Comparison of ENCODE assay signal across 13 cellular contexts in genomic region chr14:52044791-52045522, GRCh38. TPM values are rescaled to one million over a fixed set of nuclear protein-coding genes. Genes with fewer than 3 reads are reported as not detected.
A peak's percentile ranks its signal among the peaks of the same experiment; 100 is the strongest.
DNase-seq lines count a peak whose midpoint lies in the region; ATAC-seq and TF ChIP-seq lines count a peak whose summit lies in the region.
"Had no signal": no experiment of that assay in that cellular context is flagged by ENCODE, and none has a peak within 500 bp of the region (broad histone marks: within the 10 kb centered on the region; RNA-seq: fewer than 3 reads in every experiment).

No MANE protein-coding gene starts in this region.

- POLR2A ChIA-PET in IMR-90 (lab: Charles Lee; ENCODE audit: unreplicated experiment), result interaction anchor here (0.6 kb wide), 1 partner anchor 22 kb away, joined by 7 read pairs; no protein-coding TSS in a partner anchor

- peak overlapping the region; percentile 91 for H2BK15ac ChIP-seq in IMR-90 (ENCODE audit: low read depth, low read length)

- DNase-seq in AG08395 (ENCODE audit: low spot score), result peak; percentile 86
- peak; percentile 95 for DNase-seq in IMR-90
- peak; percentile 91 for DNase-seq in dedifferentiated amniotic fluid mesenchymal stem cell (ENCODE audit: extremely low spot score)
- DNase-seq in foreskin melanocyte, result no peak
- no peak for DNase-seq in UCSD-AML1 (lab: John Stamatoyannopoulos, UW; ENCODE audit: unreplicated experiment)
- no peak for DNase-seq in NCI-H2029 treated with DMSO at 0.1 percent for 48 hours (lab: John Stamatoyannopoulos, UW)
- DNase-seq: DMS79; effector memory CD8-positive, alpha-beta T cell; lower lobe of right lung; NCI-H2081; testis had no signal

- H2AK9ac ChIP-seq in IMR-90 (replicated peaks; ENCODE audit: low read depth, low read length, poor library complexity), result peak overlapping the region; percentile 47

- H2BK120ac ChIP-seq in IMR-90 (ENCODE audit: low read depth, low read length), result peak overlapping the region; percentile 89

- H3K4me2 ChIP-seq in IMR-90 (ENCODE audit: low read depth, low read length), result peak overlapping the region; percentile 38

- H3K9me1 ChIP-seq in IMR-90 (ENCODE audit: insufficient read depth, low read length), result peaks cover 42% of the 10 kb centered on the region

- H4K8ac ChIP-seq in IMR-90 (ENCODE audit: low read depth in 2 of 2, low read length in 2 of 2), result peak overlapping the region; percentile 36 to 74; a peak in 3 of 4 replicates

- no peaks in the 10 kb centered on the region for H3K9me3 ChIP-seq in IMR-90 (ENCODE audit: control insufficient read depth, insufficient read depth, low read length)
- H3K9me3 ChIP-seq in muscle layer of duodenum (ENCODE audit: control insufficient read depth in 1 of 2, low read length in 2 of 2), result no peaks in the 10 kb centered on the region
- H3K9me3 ChIP-seq: lower lobe of right lung, testis had no signal

- 57% methylated on average over 3 of the region's 11 CpGs; no CpG with 5 or more reads in 1 of the 2 experiments for WGBS in IMR-90 (ENCODE audit: extremely low coverage in 2 of 2, insufficient read length in 1 of 2), 2 experiments

- H3K9ac ChIP-seq in IMR-90 (ENCODE audit: low read depth, low read length), result peak overlapping the region; percentile 47; the same call in 1 of the 2 replicates

- H3K23ac ChIP-seq in IMR-90 (ENCODE audit: low read depth, low read length), result peak overlapping the region; percentile 54; the same call in 1 of the 2 replicates

- peak overlapping the region; percentile 96 for H2AK5ac ChIP-seq in IMR-90 (ENCODE audit: low read depth, low read length)

- peak overlapping the region; percentile 90 for H3K18ac ChIP-seq in IMR-90 (ENCODE audit: low read depth, low read length)

- H4K91ac ChIP-seq in IMR-90 (ENCODE audit: insufficient read depth, low read depth, low read length), result peak overlapping the region; percentile 64

- H3K56ac ChIP-seq in IMR-90 (ENCODE audit: extremely low read depth, insufficient read depth, low read length), result peak overlapping the region; percentile 19

- TF ChIP-seq POLR2A in IMR-90 (IDR thresholded peaks at IDR 0.05; ENCODE audit: low read depth, low read length), result no peak

- CTCF ChIA-PET in IMR-90 (lab: Yijun Ruan, JAX), result interaction anchor here (0.6 to 0.8 kb wide), 3 partner anchors 20 to 68 kb away, joined by 3 to 4 read pairs (median 3); no protein-coding TSS in a partner anchor

- BruUV-seq in IMR-90 (replicated peaks; lab: Mats Ljungman, UMichigan), result no TSS peak

- H3K4me3 ChIP-seq in IMR-90 (ENCODE audit: insufficient read depth, low read depth, low read length), result no peak overlapping the region
- no peak overlapping the region for H3K4me3 ChIP-seq in muscle layer of duodenum (ENCODE audit: low read depth in 1 of 2, low read length in 2 of 2)
- H3K4me3 ChIP-seq: lower lobe of right lung, testis had no signal

- peak overlapping the region; percentile 63 for H3K27ac ChIP-seq in IMR-90 (ENCODE audit: insufficient read depth, low read length)
- H3K27ac ChIP-seq in muscle layer of duodenum (ENCODE audit: low read length), result peak overlapping the region; percentile 67
- H3K27ac ChIP-seq: lower lobe of right lung, testis had no signal

- peak overlapping the region; percentile 70 for H4K5ac ChIP-seq in IMR-90 (ENCODE audit: low read depth, low read length)

- peak overlapping the region; percentile 89 for H2BK5ac ChIP-seq in IMR-90 (ENCODE audit: low read depth, low read length, poor library complexity, severe bottlenecking)

- dilution Hi-C loops in IMR-90 (cut with HindIII; ENCODE audit: low sequenced_read_pairs, unreplicated experiment), result no loop called here

- H3K4me1 ChIP-seq in IMR-90 (ENCODE audit: control insufficient read depth, insufficient read depth, low read length) (peaks cover 44% of the 10 kb centered on the region), muscle layer of duodenum (ENCODE audit: control insufficient read depth in 1 of 2, insufficient read depth in 2 of 2, low read length in 2 of 2) (peaks cover 16 to 53% of the 10 kb centered on the region in 2 donors)
- H3K4me1 ChIP-seq: testis had no signal

- peak overlapping the region; percentile 90 for H2BK20ac ChIP-seq in IMR-90 (ENCODE audit: low read depth, low read length)

- peaks cover 57% of the 10 kb centered on the region for H3K36me3 ChIP-seq in IMR-90 (ENCODE audit: control insufficient read depth, insufficient read depth, low read length)
- H3K36me3 ChIP-seq in muscle layer of duodenum (ENCODE audit: control insufficient read depth in 1 of 2, insufficient read depth in 2 of 2, low read length in 2 of 2), result peaks cover 0 to 13% of the 10 kb centered on the region in 2 donors

- peak overlapping the region; percentile 92 for H3K4ac ChIP-seq in IMR-90 (ENCODE audit: low read depth, low read length)

- in situ Hi-C loops in IMR-90 (cut with MboI; ENCODE audit: low sequenced_read_pairs), result no loop called here

- H3K79me1 ChIP-seq in IMR-90 (ENCODE audit: low read depth in 1 of 2, low read length in 2 of 2), result peaks cover 38 to 80% of the 10 kb centered on the region in 2 experiments

- TF ChIP-seq RAD21 in IMR-90 (IDR thresholded peaks at IDR 0.05; ENCODE audit: low read length), result peak; percentile 17

- intact Hi-C loops in IMR-90 (cut with micrococcal nuclease), result no loop called here

- no peak overlapping the region for H2AFZ ChIP-seq in IMR-90 (replicated peaks; ENCODE audit: low read length, poor library complexity)

- ATAC-seq in IMR-90 (ENCODE audit: low read depth), result peak; percentile 79
- no peak for ATAC-seq in HG03025 (IDR thresholded peaks at IDR 0.05; ENCODE audit: low FRiP score, unreplicated experiment)
- ATAC-seq: effector memory CD8-positive, alpha-beta T cell had no signal

- H4K20me1 ChIP-seq in IMR-90 (ENCODE audit: insufficient read depth, low read length), result peaks cover 37% of the 10 kb centered on the region

- no peak for TF ChIP-seq CTCF in IMR-90 (conservative IDR thresholded peaks at IDR 0.05; ENCODE audit: low read depth, low read length)

- peak overlapping the region; percentile 85 for H3K14ac ChIP-seq in IMR-90 (replicated peaks; ENCODE audit: low read depth, low read length)

- H3K27me3 ChIP-seq in IMR-90 (ENCODE audit: control insufficient read depth, insufficient read depth, low read length) (no peaks in the 10 kb centered on the region), muscle layer of duodenum (ENCODE audit: low read depth, low read length) (no peaks in the 10 kb centered on the region)
- H3K27me3 ChIP-seq: testis had no signal

TF ChIP-seq in IMR-90, 13 proteins besides CTCF, POLR2A, EP300 and RAD21:
- TF ChIP-seq RCOR1 (IDR thresholded peaks at IDR 0.05; ENCODE audit: insufficient replicate concordance, low read length) (no peak), FOS (IDR thresholded peaks at IDR 0.05; ENCODE audit: low read depth, low read length) (peak; percentile 85), BHLHE40 (IDR thresholded peaks at IDR 0.05; ENCODE audit: low read depth, low read length) (peak; percentile 26; the same call in 1 of the 2 replicates), NFE2L2 (IDR thresholded peaks at IDR 0.05; ENCODE audit: low read depth, low read length) (peak; percentile 72)

RNA-seq across cellular contexts. Expression of gene NID2, which starts 23.9 kb away (rescaled TPM):
- total RNA-seq in IMR-90 (2012; rRNA removed), result 101 and 102 TPM in 2 replicates
- polyA plus RNA-seq in IMR-90 (2012; rRNA removed), result 278 and 303 TPM in 2 replicates
- polyA plus RNA-seq in IMR-90 (2012; cell fraction: cytosol; rRNA removed), result 237 and 279 TPM in 2 replicates
- 363 and 859 TPM in 2 replicates for polyA plus RNA-seq in IMR-90 (2012; cell fraction: nucleus; rRNA removed; ENCODE audit: low replicate concordance)

RNA-seq across cellular contexts. Expression of gene RTRAF, which starts 55.6 kb away (rescaled TPM):
- total RNA-seq in IMR-90 (2012; rRNA removed), result 53.2 and 94.7 TPM in 2 replicates
- polyA plus RNA-seq in IMR-90 (2012; rRNA removed), result 102 and 139 TPM in 2 replicates
- polyA plus RNA-seq in IMR-90 (2012; cell fraction: cytosol; rRNA removed), result 4.0 and 8.4 TPM in 2 replicates
- polyA plus RNA-seq in IMR-90 (2012; cell fraction: nucleus; rRNA removed; ENCODE audit: low replicate concordance), result 1.5 and 27.7 TPM in 2 replicates

Comparison
In these comparisons a context has a peak if more than half of its experiments do, and no peak if none do; other contexts are left out.
1. DNase-seq: peak in AG08395 (single experiment), IMR-90 (single experiment) and dedifferentiated amniotic fluid mesenchymal stem cell (single experiment); none in foreskin melanocyte (single experiment), UCSD-AML1 (single experiment) and NCI-H2029 treated with DMSO at 0.1 percent for 48 hours (single experiment).